Comparison of ENCODE assay signal across 1 cellular context in the genomic region with DNA sequence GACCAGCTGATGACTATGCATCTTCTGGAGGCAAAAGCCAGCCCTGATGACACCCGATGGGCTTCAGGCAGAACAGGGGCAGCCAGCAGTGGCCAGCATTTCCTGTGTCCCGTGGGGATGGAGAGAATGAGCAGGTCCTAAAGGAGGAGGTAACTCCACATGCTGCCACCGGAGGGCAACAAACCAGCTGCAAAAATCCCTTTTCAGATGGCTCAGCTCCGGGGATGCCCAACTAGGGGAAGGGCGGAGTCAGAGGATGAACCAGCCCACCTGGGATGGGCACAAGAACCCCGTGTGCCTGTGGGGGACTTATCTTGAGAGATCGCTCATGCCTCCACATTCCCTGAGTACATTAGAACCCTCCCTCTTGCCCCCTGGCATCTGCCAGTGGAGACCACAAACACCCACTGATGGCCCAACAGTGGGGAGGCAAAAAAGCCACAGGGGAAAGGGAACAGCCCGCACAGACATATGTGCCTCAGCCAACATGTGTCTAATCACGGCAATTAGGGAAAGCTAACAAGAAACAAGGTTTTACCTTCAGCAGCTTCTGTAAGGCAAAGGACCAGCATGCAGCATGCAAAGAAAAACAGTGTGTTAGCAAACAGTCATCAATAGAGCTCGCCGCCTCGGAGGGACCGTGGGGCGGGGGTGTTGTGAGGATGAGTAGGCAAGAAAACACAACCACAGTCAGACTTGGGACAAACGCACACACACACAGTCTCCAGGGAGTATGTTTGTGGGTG.
TF ChIP-seq lines count a peak whose summit lies in the region.

No MANE protein-coding gene starts in this region.

TF ChIP-seq in IMR-90, 13 proteins besides CTCF, POLR2A, EP300 and RAD21 (continued from another document):
- TF ChIP-seq MXI1 (IDR thresholded peaks at IDR 0.05; ENCODE audit: borderline replicate concordance, low read depth, low read length) (no peak), RFX5 (IDR thresholded peaks at IDR 0.05; ENCODE audit: low read depth, low read length) (no peak), SMC3 (IDR thresholded peaks at IDR 0.05; ENCODE audit: low read depth, low read length) (peak; percentile 30; the same call in 1 of the 2 replicates), MAFK (IDR thresholded peaks at IDR 0.05; ENCODE audit: low read depth, low read length) (no peak)
- TF ChIP-seq, protein P1, sequence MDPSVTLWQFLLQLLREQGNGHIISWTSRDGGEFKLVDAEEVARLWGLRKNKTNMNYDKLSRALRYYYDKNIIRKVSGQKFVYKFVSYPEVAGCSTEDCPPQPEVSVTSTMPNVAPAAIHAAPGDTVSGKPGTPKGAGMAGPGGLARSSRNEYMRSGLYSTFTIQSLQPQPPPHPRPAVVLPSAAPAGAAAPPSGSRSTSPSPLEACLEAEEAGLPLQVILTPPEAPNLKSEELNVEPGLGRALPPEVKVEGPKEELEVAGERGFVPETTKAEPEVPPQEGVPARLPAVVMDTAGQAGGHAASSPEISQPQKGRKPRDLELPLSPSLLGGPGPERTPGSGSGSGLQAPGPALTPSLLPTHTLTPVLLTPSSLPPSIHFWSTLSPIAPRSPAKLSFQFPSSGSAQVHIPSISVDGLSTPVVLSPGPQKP (IDR thresholded peaks at IDR 0.05; ENCODE audit: borderline replicate concordance, low read depth, low read length), result no peak
